8 cellular contexts compared by ENCODE assay signal in genomic region chr12:132904718-132905328, GRCh38. TPM values are rescaled to one million over a fixed set of nuclear protein-coding genes. Genes with fewer than 3 reads are reported as not detected.
DNase-seq lines count a peak whose midpoint lies in the region; ATAC-seq and TF ChIP-seq lines count a peak whose summit lies in the region.

No MANE protein-coding gene starts in this region.

- DNase-seq in AG09319 (ENCODE audit: extremely low read depth, low read depth): no peak
- peak; percentile 91 for DNase-seq in OCI-LY7 (ENCODE audit: low spot score)
- DNase-seq in activated naive CD4-positive, alpha-beta T cell treated with Interleukin-2 at 50 U/mL for 16 hours: peak; percentile 89
- DNase-seq in cardiac septum (ENCODE audit: low spot score): peak; percentile 89
- peak; percentile 74 for DNase-seq in retina
- DNase-seq in aorta: peak; percentile 89 to 94
- no peak for DNase-seq in NCI-H774 (lab: John Stamatoyannopoulos, UW)

- no peaks in the 10 kb centered on the region for H3K79me2 ChIP-seq in OCI-LY7 (ENCODE audit: insufficient read depth, low read depth, low read length)

- H3K27me3 ChIP-seq in aorta (ENCODE audit: control insufficient read depth in 1 of 2, insufficient read depth in 2 of 2, low read length in 1 of 2): no peaks in the 10 kb centered on the region

- H4K20me1 ChIP-seq in OCI-LY7 (ENCODE audit: insufficient read depth, low read length): no peaks in the 10 kb centered on the region

- WGBS in aorta, 2 donors: 8 to 10% methylated on average over 30 of the region's 30 CpGs

- 0 out of 2 replicates have a peak, but pooled peaks cover 4% of the 10 kb centered on the region for H3K9me3 ChIP-seq in OCI-LY7 (ENCODE audit: low read length)
- H3K9me3 ChIP-seq in aorta (ENCODE audit: control insufficient read depth, low read length): no peaks in the 10 kb centered on the region

- peaks cover 15% of the 10 kb centered on the region for H3K4me1 ChIP-seq in OCI-LY7 (ENCODE audit: insufficient read depth, low read length, poor library complexity, severe bottlenecking)
- no peaks in the 10 kb centered on the region for H3K4me1 ChIP-seq in aorta (ENCODE audit: control insufficient read depth in 1 of 2, insufficient read depth in 2 of 2, low read length in 2 of 2)

- H2AFZ ChIP-seq in OCI-LY7 (ENCODE audit: low read length): peak overlapping the region; percentile 85; the same call in 1 of the 2 replicates

- ATAC-seq in aorta (ENCODE audit: low FRiP score) (peak; percentile 78), GM18861 (IDR thresholded peaks at IDR 0.05; ENCODE audit: unreplicated experiment) (no peak)

- intact Hi-C loops in OCI-LY7 (cut with micrococcal nuclease; ENCODE audit: unreplicated experiment) (loop anchor here (5.0 kb wide), 1 partner anchor 83 kb away; no protein-coding TSS in a partner anchor), cardiac septum (cut with DNase I) (loop anchor here (2.0 kb wide), 1 partner anchor 16 kb away; no protein-coding TSS in a partner anchor), aorta (cut with DNase I) (no loop called here)

- CTCF ChIA-PET in OCI-LY7 (lab: Charles Lee; ENCODE audit: unreplicated experiment): interaction anchor here (0.6 to 1.1 kb wide), 2 partner anchors 191 to 475 kb away, joined by 3 to 5 read pairs; no protein-coding TSS in a partner anchor

- BruUV-seq in OCI-LY7 (replicated peaks; lab: Mats Ljungman, UMichigan): no TSS peak

- POLR2A ChIA-PET in OCI-LY7 (lab: Charles Lee): interaction anchor here (0.6 kb wide), 1 partner anchor 26 kb away, joined by 3 read pairs; no protein-coding TSS in a partner anchor

- peak overlapping the region; percentile 42 for H3K4me2 ChIP-seq in OCI-LY7 (ENCODE audit: low read length)

- H3K9me2 ChIP-seq in OCI-LY7 (ENCODE audit: insufficient read depth, low read length): no peaks in the 10 kb centered on the region

- H3K36me3 ChIP-seq in OCI-LY7 (ENCODE audit: insufficient read depth, low read length) (no peaks in the 10 kb centered on the region), aorta (ENCODE audit: control insufficient read depth in 1 of 2, insufficient read depth in 2 of 2, low read length in 1 of 2) (no peaks in the 10 kb centered on the region)

- peak; percentile 47 for TF ChIP-seq CTCF in AG09319 (IDR thresholded peaks at IDR 0.05; ENCODE audit: low read depth, low read length)
- TF ChIP-seq CTCF in OCI-LY7 (conservative IDR thresholded peaks at IDR 0.05; ENCODE audit: low read length): peak; percentile 94

- H3K27ac ChIP-seq in OCI-LY7 (ENCODE audit: low read depth, low read length, poor library complexity, severe bottlenecking) (no peak overlapping the region), aorta (ENCODE audit: low read depth in 1 of 2, low read length in 2 of 2) (no peak overlapping the region)

- H3K4me3 ChIP-seq in OCI-LY7 (ENCODE audit: low read depth, low read length, poor library complexity, severe bottlenecking): no peak overlapping the region
- H3K4me3 ChIP-seq in aorta (ENCODE audit: low read length in 2 of 2): no peak overlapping the region

RNA-seq across cellular contexts. Expression of gene CHFR, which starts 17.4 kb away (rescaled TPM):
- total RNA-seq in OCI-LY7 (2014; rRNA removed; shearing (Covaris generic)): 25.4 and 38.2 TPM in 2 replicates
- 55.9 and 66.7 TPM in 2 replicates for total RNA-seq in OCI-LY7 (2022)
- total RNA-seq in cardiac septum: 22.5 TPM
- 10 to 100 TPM; 53.4 to 58.7 TPM for total RNA-seq in aorta
- 10 to 100 TPM in 1 of 2 donors, 1 to 10 TPM in 1; 9.1 to 36.5 TPM for polyA plus RNA-seq in aorta

RNA-seq across cellular contexts. Expression of gene ZNF605, which starts 51.3 kb away (rescaled TPM):
- 6.6 and 7.1 TPM in 2 replicates for total RNA-seq in OCI-LY7 (2014; rRNA removed; shearing (Covaris generic))
- 13.9 and 16.3 TPM in 2 replicates for total RNA-seq in OCI-LY7 (2022)
- total RNA-seq in cardiac septum: 12.6 TPM
- 10 to 100 TPM; 13.7 to 19.4 TPM for total RNA-seq in aorta
- 1 to 10 TPM; 1.0 to 6.8 TPM for polyA plus RNA-seq in aorta

Comparison
In these comparisons a context has a peak if more than half of its experiments do, and no peak if none do; other contexts are left out.
1. DNase-seq: peak in OCI-LY7 (single experiment), activated naive CD4-positive, alpha-beta T cell treated with Interleukin-2 at 50 U/mL for 16 hours (single experiment), cardiac septum (single experiment), retina (single experiment) and aorta (2 of 2); none in AG09319 (single experiment) and NCI-H774 (single experiment).
2. intact Hi-C loops: an anchor here in OCI-LY7 (5.0 kb wide) and cardiac septum (2.0 kb wide); none called in aorta.